In the genomic region with DNA sequence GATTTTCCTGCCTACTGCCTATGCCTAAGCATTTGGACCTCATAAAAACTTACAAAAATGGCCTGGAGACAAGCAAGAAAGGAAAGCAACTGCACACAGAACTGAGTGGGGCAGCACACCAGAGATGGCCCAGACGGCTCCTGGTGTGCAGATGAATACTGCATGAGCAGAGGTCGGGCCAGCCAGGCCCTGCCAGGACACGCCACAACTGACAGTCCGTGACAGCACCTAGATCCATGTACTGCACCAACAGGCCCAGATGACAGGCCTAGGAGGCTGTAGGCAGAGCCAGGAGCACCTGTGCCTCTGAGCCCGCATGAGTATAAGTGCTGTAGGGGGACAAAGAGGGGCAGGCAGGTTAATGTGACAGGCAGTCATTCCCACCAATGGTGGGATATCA, we compare ENCODE assay signal across 27 cellular contexts.
"Had no signal": no experiment of that assay in that cellular context is flagged by ENCODE, and none has a peak within 500 bp of the region (broad histone marks: within the 10 kb centered on the region; RNA-seq: fewer than 3 reads in every experiment).

No MANE protein-coding gene starts in this region.

- H3K27me3 ChIP-seq: neutrophil, ovary, upper lobe of left lung, vagina had no signal

- H3K36me3 Mint-ChIP-seq: naive thymus-derived CD8-positive, alpha-beta T cell; stimulated activated naive B cell treated with anti-CD40 and anti-IgM and Interleukin-4, amounts not matched to agents 10 μg/mL and 1 μg/mL and 100 μg/mL, for 72 hours had no signal

- H3K9me3 Mint-ChIP-seq: naive thymus-derived CD8-positive, alpha-beta T cell; nephron; neural crest cell; stimulated activated naive B cell treated with anti-CD40 and anti-IgM and Interleukin-4, amounts not matched to agents 10 μg/mL and 1 μg/mL and 100 μg/mL, for 72 hours had no signal

- H3K9me3 ChIP-seq: heart left ventricle, left ventricle myocardium inferior, neutrophil, ovary, prostate gland, suprapubic skin, thoracic aorta, tibial artery, upper lobe of left lung, vagina had no signal

- ATAC-seq: heart left ventricle; naive thymus-derived CD8-positive, alpha-beta T cell; right cardiac atrium; sciatic nerve; stimulated activated naive B cell treated with anti-CD40 and anti-IgM and Interleukin-4, amounts not matched to agents 10 μg/mL and 1 μg/mL and 100 μg/mL, for 72 hours; stimulated activated naive CD8-positive, alpha-beta T cell treated with anti-CD3 and anti-CD28 coated beads, Interleukin-15, Interleukin-2, amounts not matched to agents 100 U/mL and 50 U/mL, for 24 hours had no signal

- H3K27ac Mint-ChIP-seq: naive thymus-derived CD8-positive, alpha-beta T cell; nephron; stimulated activated naive B cell treated with anti-CD40 and anti-IgM and Interleukin-4, amounts not matched to agents 10 μg/mL and 1 μg/mL and 100 μg/mL, for 72 hours had no signal

- H3K4me3 Mint-ChIP-seq: naive thymus-derived CD8-positive, alpha-beta T cell; nephron; neural crest cell; stimulated activated naive B cell treated with anti-CD40 and anti-IgM and Interleukin-4, amounts not matched to agents 10 μg/mL and 1 μg/mL and 100 μg/mL, for 72 hours had no signal

- H3K27ac ChIP-seq: heart left ventricle, left ventricle myocardium inferior, neutrophil, ovary, prostate gland, skin epidermis, suprapubic skin, thoracic aorta, tibial artery, upper lobe of left lung, vagina had no signal

- H3K36me3 ChIP-seq: heart left ventricle, left ventricle myocardium inferior, neutrophil, ovary, prostate gland, suprapubic skin, thoracic aorta, tibial artery, upper lobe of left lung, vagina had no signal

- DNase-seq: heart left ventricle; hypothalamus; left ventricle myocardium inferior; mesendoderm; naive thymus-derived CD8-positive, alpha-beta T cell; occipital lobe; ovary; retina; right cardiac atrium; stimulated activated CD4-positive, alpha-beta T cell treated with anti-CD3 and anti-CD28 coated beads, Interleukin-12 subunit alpha, Interleukin-12 subunit beta, amount 100 ng/mL, for 4 hours; stimulated activated CD4-positive, alpha-beta T cell treated with anti-CD3 and anti-CD28 coated beads, Interleukin-15, amount 100 ng/mL, for 24 hours; stimulated activated CD4-positive, alpha-beta T cell treated with anti-CD3 and anti-CD28 coated beads, Interleukin-2, amount 100 ng/mL, for 24 hours; stimulated activated CD4-positive, alpha-beta T cell treated with anti-CD3 and anti-CD28 coated beads, Interleukin-4, amount 100 ng/mL, for 1 hour; stimulated activated naive B cell treated with anti-CD40 and anti-IgM and Interleukin-4, amounts not matched to agents 10 μg/mL and 1 μg/mL and 100 μg/mL, for 72 hours; stimulated activated naive CD8-positive, alpha-beta T cell treated with anti-CD3 and anti-CD28 coated beads, Interleukin-15, Interleukin-2, amounts not matched to agents 100 U/mL and 50 U/mL, for 24 hours; tibial artery; upper lobe of left lung had no signal

- H3K4me3 ChIP-seq: heart left ventricle, left ventricle myocardium inferior, lung, ovary, prostate gland, skin epidermis, suprapubic skin, thoracic aorta, tibial artery, upper lobe of left lung, vagina had no signal

- H3K4me1 ChIP-seq: heart left ventricle, left ventricle myocardium inferior, prostate gland, suprapubic skin, tibial artery, upper lobe of left lung, vagina had no signal

- H3K4me1 Mint-ChIP-seq: nephron, neural crest cell had no signal
